In genomic region chr16:21666772-21667171, GRCh38 we compare ENCODE assay signal across 26 cellular contexts. TPM values are rescaled to one million over a fixed set of nuclear protein-coding genes. Genes with fewer than 3 reads are reported as not detected.
DNase-seq lines count a peak whose midpoint lies in the region; ATAC-seq, FAIRE-seq and TF ChIP-seq lines count a peak whose summit lies in the region.
"Had no signal": no experiment of that assay in that cellular context is flagged by ENCODE, and none has a peak within 500 bp of the region (broad histone marks: within the 10 kb centered on the region; RNA-seq: fewer than 3 reads in every experiment).

No MANE protein-coding gene starts in this region.

- H3K36me3 ChIP-seq in HAP-1 (replicated peaks) (no peaks in the 10 kb centered on the region), mesenchymal stem cell (ENCODE audit: control insufficient read depth in 1 of 2, insufficient read depth in 2 of 2, low read depth in 1 of 2, low read length in 2 of 2) (no peaks in the 10 kb centered on the region), MG63 (no peaks in the 10 kb centered on the region)
- H3K36me3 ChIP-seq: upper lobe of right lung had no signal

- H3K27ac ChIP-seq in mesenchymal stem cell (ENCODE audit: low read length, poor library complexity, severe bottlenecking) = no peak overlapping the region
- H3K27ac ChIP-seq: HL-60, upper lobe of right lung had no signal

- no peak overlapping the region for H2BK120ac ChIP-seq in mesenchymal stem cell (ENCODE audit: low read depth, low read length)

- no peak overlapping the region for H3K23ac ChIP-seq in mesenchymal stem cell (ENCODE audit: low read length in 2 of 2)

- no peaks in the 10 kb centered on the region for H3K9me3 Mint-ChIP-seq in naive thymus-derived CD8-positive, alpha-beta T cell
- H3K9me3 Mint-ChIP-seq: activated CD4-positive, alpha-beta T cell treated with anti-CD3 and anti-CD28 coated beads, Interleukin-2, amount 10 ng/mL, durations not matched to agents 24 days and 14 days; activated naive CD4-positive, alpha-beta T cell treated with anti-CD3 and anti-CD28 coated beads, Interleukin-2, amount 10 ng/mL, durations not matched to agents 7 days and 5 days; activated T-cell treated with anti-CD3 and anti-CD28 coated beads, Interleukin-2, amount 50 U/mL, for 72 hours had no signal

- no peak overlapping the region for H2AK5ac ChIP-seq in mesenchymal stem cell (ENCODE audit: low read length, severe bottlenecking)

- H3K9me3 ChIP-seq in HAP-1 (peaks cover 3% of the 10 kb centered on the region; the same call in 1 of the 2 replicates), mesenchymal stem cell (ENCODE audit: control insufficient read depth, low read length) (no peaks in the 10 kb centered on the region), MG63 (no peaks in the 10 kb centered on the region)
- H3K9me3 ChIP-seq: upper lobe of right lung had no signal

- H3K4me1 Mint-ChIP-seq in naive thymus-derived CD8-positive, alpha-beta T cell = peaks cover 2 to 15% (median 8%) of the 10 kb centered on the region in 4 donors
- H3K4me1 Mint-ChIP-seq: activated CD4-positive, alpha-beta T cell treated with anti-CD3 and anti-CD28 coated beads, Interleukin-2, amount 10 ng/mL, durations not matched to agents 24 days and 14 days had no signal

- H3K4ac ChIP-seq in mesenchymal stem cell (ENCODE audit: low read depth in 1 of 2, low read length in 2 of 2) = no peak overlapping the region

- 15% methylated on average over 3 of the region's 3 CpGs for WGBS in mesenchymal stem cell

- no peak overlapping the region for H3K4me3 ChIP-seq in HAP-1
- H3K4me3 ChIP-seq in mesenchymal stem cell (ENCODE audit: insufficient read depth in 1 of 2, low read depth in 1 of 2, low read length in 2 of 2) = no peak overlapping the region
- no peak overlapping the region for H3K4me3 ChIP-seq in MG63
- H3K4me3 ChIP-seq: GM12878, lung, upper lobe of right lung had no signal

- DNase-seq in HAP-1 (ENCODE audit: low spot score in 2 of 2) = peak; percentile 18 to 32
- no peak for DNase-seq in mesenchymal stem cell
- DNase-seq in MG63 = no peak
- no peak for DNase-seq in naive thymus-derived CD8-positive, alpha-beta T cell
- DNase-seq in NCI-H1694 treated with DMSO at 0.1 percent for 48 hours (lab: John Stamatoyannopoulos, UW) = no peak
- DNase-seq: activated CD4-positive, alpha-beta T cell treated with anti-CD3 and anti-CD28 coated beads, Interleukin-2, amount 10 ng/mL, durations not matched to agents 24 days and 14 days; activated naive CD4-positive, alpha-beta T cell treated with anti-CD3 and anti-CD28 coated beads, Interleukin-2, amount 10 ng/mL, durations not matched to agents 7 days and 5 days; activated T-cell treated with anti-CD3 and anti-CD28 coated beads, Interleukin-2, amount 50 U/mL, for 72 hours; cortex of kidney; kidney glomerular epithelial cell; NCI-H1048; NCI-H1930; small intestine; stimulated activated CD4-positive, alpha-beta T cell treated with anti-CD3 and anti-CD28 coated beads, Interleukin-2, amount 100 ng/mL, for 24 hours; upper lobe of right lung had no signal

- POLR2A ChIA-PET in naive thymus-derived CD8-positive, alpha-beta T cell (lab: Charles Lee) = interaction anchor here (0.9 kb wide), 1 partner anchor 9 kb away, joined by 3 read pairs; no protein-coding TSS in a partner anchor

- H3K27me3 Mint-ChIP-seq in naive thymus-derived CD8-positive, alpha-beta T cell = peaks cover 1 to 9% (median 4%) of the 10 kb centered on the region in 5 donors

- in situ Hi-C loops in HAP-1 (cut with MboI; ENCODE audit: low sequenced_read_pairs) = no loop called here

- no peak overlapping the region for H2AFZ ChIP-seq in mesenchymal stem cell (ENCODE audit: low read depth, low read length)

- no peak overlapping the region for H3K14ac ChIP-seq in mesenchymal stem cell (ENCODE audit: low read length in 2 of 2)

- H3K27me3 ChIP-seq in HAP-1 (ENCODE audit: low read depth) = no peaks in the 10 kb centered on the region
- peaks cover 16 to 25% of the 10 kb centered on the region in 2 experiments for H3K27me3 ChIP-seq in mesenchymal stem cell (ENCODE audit: control insufficient read depth in 1 of 2, insufficient read depth in 1 of 2, low read length in 2 of 2)
- no peaks in the 10 kb centered on the region; the same call in 1 of the 2 replicates for H3K27me3 ChIP-seq in MG63

- H3K18ac ChIP-seq in mesenchymal stem cell (ENCODE audit: low read depth in 1 of 2, low read length in 2 of 2) = no peak overlapping the region

- H3K36me3 Mint-ChIP-seq in naive thymus-derived CD8-positive, alpha-beta T cell = no peaks in the 10 kb centered on the region
- H3K36me3 Mint-ChIP-seq: activated naive CD4-positive, alpha-beta T cell treated with anti-CD3 and anti-CD28 coated beads, Interleukin-2, amount 10 ng/mL, durations not matched to agents 7 days and 5 days had no signal

- H2BK5ac ChIP-seq in mesenchymal stem cell (ENCODE audit: low read depth, low read length, poor library complexity, severe bottlenecking) = peak overlapping the region; percentile 25

- peak; percentile 92 for FAIRE-seq in A204.1 (lab: Jason Lieb, UNC)
- FAIRE-seq: endometrium, GM12878, RCC 7860, small intestine had no signal

- H3K4me3 Mint-ChIP-seq in naive thymus-derived CD8-positive, alpha-beta T cell = no peak overlapping the region
- H3K4me3 Mint-ChIP-seq: activated CD4-positive, alpha-beta T cell treated with anti-CD3 and anti-CD28 coated beads, Interleukin-2, amount 10 ng/mL, durations not matched to agents 24 days and 14 days; activated naive CD4-positive, alpha-beta T cell treated with anti-CD3 and anti-CD28 coated beads, Interleukin-2, amount 10 ng/mL, durations not matched to agents 7 days and 5 days; activated T-cell treated with anti-CD3 and anti-CD28 coated beads, Interleukin-2, amount 50 U/mL, for 72 hours had no signal

- H2BK12ac ChIP-seq in mesenchymal stem cell (ENCODE audit: low read length in 2 of 2) = no peak overlapping the region

- peak; percentile 52 for ATAC-seq in SK-N-SH treated with all-trans-retinoic acid at 6 μM for 48 hours
- ATAC-seq in HG02981 (IDR thresholded peaks at IDR 0.05; ENCODE audit: unreplicated experiment) = no peak
- ATAC-seq in naive thymus-derived CD8-positive, alpha-beta T cell = no peak
- ATAC-seq: activated T-cell treated with anti-CD3 and anti-CD28 coated beads, Interleukin-2, amount 50 U/mL, for 72 hours; GM12878; upper lobe of right lung had no signal

- H3K27ac Mint-ChIP-seq in naive thymus-derived CD8-positive, alpha-beta T cell = no peak overlapping the region
- H3K27ac Mint-ChIP-seq: activated CD4-positive, alpha-beta T cell treated with anti-CD3 and anti-CD28 coated beads, Interleukin-2, amount 10 ng/mL, durations not matched to agents 24 days and 14 days; activated naive CD4-positive, alpha-beta T cell treated with anti-CD3 and anti-CD28 coated beads, Interleukin-2, amount 10 ng/mL, durations not matched to agents 7 days and 5 days; activated T-cell treated with anti-CD3 and anti-CD28 coated beads, Interleukin-2, amount 50 U/mL, for 72 hours had no signal

- H3K79me1 ChIP-seq in mesenchymal stem cell (replicated peaks; ENCODE audit: low read length, poor library complexity, severe bottlenecking) = no peaks in the 10 kb centered on the region

- H3K4me1 ChIP-seq in HAP-1 (peaks cover 9% of the 10 kb centered on the region), mesenchymal stem cell (ENCODE audit: control insufficient read depth, insufficient read depth, low read depth, low read length) (peaks cover 5% of the 10 kb centered on the region)
- H3K4me1 ChIP-seq: upper lobe of right lung had no signal

- no peak overlapping the region for H4K91ac ChIP-seq in mesenchymal stem cell (ENCODE audit: low read length)

- no peak overlapping the region for H3K9ac ChIP-seq in mesenchymal stem cell (ENCODE audit: low read length)

- H4K8ac ChIP-seq in mesenchymal stem cell (ENCODE audit: low read length) = no peak overlapping the region

- no peak overlapping the region for H3K4me2 ChIP-seq in mesenchymal stem cell (ENCODE audit: low read length, poor library complexity, severe bottlenecking)

- no peak overlapping the region for H2BK15ac ChIP-seq in mesenchymal stem cell (ENCODE audit: low read depth, poor library complexity, severe bottlenecking)

TF ChIP-seq in SK-N-SH treated with all-trans-retinoic acid at 6 μM for 48 hours, 23 proteins besides CTCF, POLR2A, EP300 and RAD21 (continues in another document):
- TF ChIP-seq CREB5 (CRISPR knock-in tag; IDR thresholded peaks at IDR 0.05; ENCODE audit: low read depth) (no peak), ZNF565 (CRISPR knock-in tag; conservative IDR thresholded peaks at IDR 0.05; ENCODE audit: low read depth) (no peak), PPARA (CRISPR knock-in tag; IDR thresholded peaks at IDR 0.05; ENCODE audit: borderline replicate concordance) (no peak)

RNA-seq across cellular contexts. Expression of gene OTOA, which starts 3.0 kb away (rescaled TPM):
- polyA plus RNA-seq in mesenchymal stem cell (2013, experiment 1 of 2) = 0.01 TPM
- 0.01 TPM for polyA plus RNA-seq in mesenchymal stem cell (2013, experiment 2 of 2)
- not detected in 2 replicates for total RNA-seq in MG63 (2014; rRNA removed; shearing (Covaris generic); ENCODE audit: low replicate concordance)
- total RNA-seq in naive thymus-derived CD8-positive, alpha-beta T cell = under 1 TPM in 1 of 2 experiments, not detected in 1; 0.14 TPM
- polyA plus RNA-seq in naive thymus-derived CD8-positive, alpha-beta T cell = not detected
- total RNA-seq: activated CD4-positive, alpha-beta T cell treated with anti-CD3 and anti-CD28 coated beads, Interleukin-2, amount 10 ng/mL, durations not matched to agents 24 days and 14 days; H4; NCI-H460 had no signal

RNA-seq across cellular contexts. Expression of gene IGSF6, which starts 14.4 kb away (rescaled TPM):
- polyA plus RNA-seq in mesenchymal stem cell (2013, experiment 1 of 2) = not detected
- polyA plus RNA-seq in mesenchymal stem cell (2013, experiment 2 of 2) = not detected
- total RNA-seq in MG63 (2014; rRNA removed; shearing (Covaris generic); ENCODE audit: low replicate concordance) = not detected in 2 replicates
- under 1 TPM; 0.57 to 0.69 TPM for total RNA-seq in naive thymus-derived CD8-positive, alpha-beta T cell
- polyA plus RNA-seq in naive thymus-derived CD8-positive, alpha-beta T cell = under 1 TPM; 0.16 to 0.28 (median 0.22) TPM
- total RNA-seq: activated CD4-positive, alpha-beta T cell treated with anti-CD3 and anti-CD28 coated beads, Interleukin-2, amount 10 ng/mL, durations not matched to agents 24 days and 14 days; H4; NCI-H460 had no signal
- polyA plus RNA-seq: BJ had no signal

Comparison
In these comparisons a context has a peak if more than half of its experiments do, and no peak if none do; other contexts are left out.
1. DNase-seq: peak in HAP-1 (2 of 2); none in mesenchymal stem cell (single experiment), MG63 (single experiment), naive thymus-derived CD8-positive, alpha-beta T cell (0 of 10) and NCI-H1694 treated with DMSO at 0.1 percent for 48 hours (single experiment).